ENCODE assay signal across 24 cellular contexts in the genomic region with DNA sequence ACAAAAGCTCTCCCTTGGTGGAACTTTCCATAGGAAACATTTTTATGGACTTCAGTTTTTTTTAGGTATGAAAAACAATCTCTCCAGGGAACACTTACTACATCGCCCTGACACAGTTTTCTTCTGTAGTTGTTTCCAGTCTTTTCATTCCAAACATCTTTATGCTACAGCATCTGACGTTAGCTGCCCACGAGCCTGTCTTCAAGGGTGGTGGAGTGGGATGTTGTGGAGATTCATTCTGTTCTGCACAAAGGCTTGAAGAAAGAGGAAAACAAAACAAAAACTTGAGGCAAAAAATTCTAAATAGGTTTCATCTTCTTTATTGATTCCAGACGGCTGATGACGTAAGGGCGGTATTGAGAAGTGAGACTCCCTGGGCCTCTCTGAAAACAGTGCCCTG.
"Had no signal": no experiment of that assay in that cellular context is flagged by ENCODE, and none has a peak within 500 bp of the region (broad histone marks: within the 10 kb centered on the region; RNA-seq: fewer than 3 reads in every experiment).

No MANE protein-coding gene starts in this region.

- H3K27me3 Mint-ChIP-seq: activated CD8-positive, alpha-beta T cell treated with anti-CD3 and anti-CD28 coated beads for 36 hours had no signal

- H3K4me3 Mint-ChIP-seq: activated CD4-positive, alpha-beta T cell treated with anti-CD3 and anti-CD28 coated beads, Interleukin-2, amount 10 ng/mL, durations not matched to agents 7 days and 5 days; activated CD8-positive, alpha-beta T cell treated with anti-CD3 and anti-CD28 coated beads for 36 hours; activated T-cell treated with anti-CD3 and anti-CD28 coated beads, Interleukin-2, amount 50 U/mL, for 4 hours; activated T-helper 17 cell treated with anti-CD3 and anti-CD28 coated beads, Interleukin-2, amount 50 U/mL, for 72 hours; central memory CD8-positive, alpha-beta T cell; dendritic cell treated with granulocyte-macrophage colony-stimulating factor and Interleukin-4, amounts not matched to agents 40 ng/mL and 50 ng/mL, for 4 days; mesothelial cell of epicardium; naive thymus-derived CD4-positive, alpha-beta T cell; T-helper 1 cell treated with Interleukin-12 subunit alpha and Interleukin-12 subunit beta and Interleukin-4 antibody, amounts not matched to agents 30 μg/mL and 1 μg/mL, for 36 hours had no signal

- DNase-seq: activated CD4-positive, alpha-beta T cell treated with anti-CD3 and anti-CD28 coated beads, Interleukin-2, amount 10 ng/mL, durations not matched to agents 7 days and 5 days; activated CD4-positive, CD25-positive, alpha-beta regulatory T cell treated with anti-CD3 and anti-CD28 coated beads, Interleukin-2, amount 50 U/mL, for 72 hours; activated CD8-positive, alpha-beta T cell treated with anti-CD3 and anti-CD28 coated beads for 36 hours; activated gamma-delta T cell treated with Interleukin-2 at 50 U/mL for 16 hours; activated naive CD4-positive, alpha-beta T cell treated with anti-CD3 and anti-CD28 coated beads, Interleukin-2, amount 50 U/mL, for 16 hours; activated T-cell treated with anti-CD3 and anti-CD28 coated beads, Interleukin-2, amount 50 U/mL, for 4 hours; effector CD8-positive, alpha-beta T cell; esophagus squamous epithelium; head of caudate nucleus; naive thymus-derived CD4-positive, alpha-beta T cell; nucleus accumbens; stimulated activated CD4-positive, alpha-beta T cell treated with anti-CD3 and anti-CD28 coated beads, Interleukin-15, amount 100 ng/mL, for 24 hours; stimulated activated CD4-positive, alpha-beta T cell treated with anti-CD3 and anti-CD28 coated beads, Interleukin-2, amount 100 ng/mL, for 24 hours; stimulated activated naive CD4-positive, alpha-beta T cell; T-helper 9 cell; testis; transverse colon had no signal

- H3K27me3 ChIP-seq: esophagus squamous epithelium, gastroesophageal sphincter, right atrium auricular region, testis, transverse colon had no signal

- H3K4me3 ChIP-seq: esophagus squamous epithelium, gastroesophageal sphincter, right atrium auricular region, testis, transverse colon had no signal

- H3K9me3 Mint-ChIP-seq: activated CD4-positive, alpha-beta T cell treated with anti-CD3 and anti-CD28 coated beads, Interleukin-2, amount 10 ng/mL, durations not matched to agents 7 days and 5 days; activated CD8-positive, alpha-beta T cell treated with anti-CD3 and anti-CD28 coated beads for 36 hours; activated T-cell treated with anti-CD3 and anti-CD28 coated beads, Interleukin-2, amount 50 U/mL, for 4 hours; activated T-helper 17 cell treated with anti-CD3 and anti-CD28 coated beads, Interleukin-2, amount 50 U/mL, for 72 hours; central memory CD8-positive, alpha-beta T cell; dendritic cell treated with granulocyte-macrophage colony-stimulating factor and Interleukin-4, amounts not matched to agents 40 ng/mL and 50 ng/mL, for 4 days; mesothelial cell of epicardium; naive thymus-derived CD4-positive, alpha-beta T cell; T-helper 1 cell treated with Interleukin-12 subunit alpha and Interleukin-12 subunit beta and Interleukin-4 antibody, amounts not matched to agents 30 μg/mL and 1 μg/mL, for 36 hours had no signal

- H3K36me3 Mint-ChIP-seq: mesothelial cell of epicardium; naive thymus-derived CD4-positive, alpha-beta T cell had no signal

- H3K4me1 Mint-ChIP-seq: activated CD4-positive, alpha-beta T cell treated with anti-CD3 and anti-CD28 coated beads, Interleukin-2, amount 10 ng/mL, durations not matched to agents 7 days and 5 days; activated T-helper 17 cell treated with anti-CD3 and anti-CD28 coated beads, Interleukin-2, amount 50 U/mL, for 72 hours; central memory CD8-positive, alpha-beta T cell; mesothelial cell of epicardium; naive thymus-derived CD4-positive, alpha-beta T cell had no signal

- H3K27ac Mint-ChIP-seq: activated CD4-positive, alpha-beta T cell treated with anti-CD3 and anti-CD28 coated beads, Interleukin-2, amount 10 ng/mL, durations not matched to agents 7 days and 5 days; activated CD8-positive, alpha-beta T cell treated with anti-CD3 and anti-CD28 coated beads for 36 hours; activated T-helper 17 cell treated with anti-CD3 and anti-CD28 coated beads, Interleukin-2, amount 50 U/mL, for 72 hours; dendritic cell treated with granulocyte-macrophage colony-stimulating factor and Interleukin-4, amounts not matched to agents 40 ng/mL and 50 ng/mL, for 4 days; mesothelial cell of epicardium; naive thymus-derived CD4-positive, alpha-beta T cell; T-helper 1 cell treated with Interleukin-12 subunit alpha and Interleukin-12 subunit beta and Interleukin-4 antibody, amounts not matched to agents 30 μg/mL and 1 μg/mL, for 36 hours had no signal

- H3K36me3 ChIP-seq: esophagus squamous epithelium, gastroesophageal sphincter, right atrium auricular region, transverse colon had no signal

- H3K4me1 ChIP-seq: esophagus squamous epithelium, gastroesophageal sphincter, right atrium auricular region, testis, transverse colon had no signal

- H3K9me3 ChIP-seq: esophagus squamous epithelium, gastroesophageal sphincter, right atrium auricular region, testis, transverse colon had no signal

- ATAC-seq: activated CD8-positive, alpha-beta T cell treated with anti-CD3 and anti-CD28 coated beads for 36 hours; activated T-cell treated with anti-CD3 and anti-CD28 coated beads, Interleukin-2, amount 50 U/mL, for 4 hours; activated T-helper 17 cell treated with anti-CD3 and anti-CD28 coated beads, Interleukin-2, amount 50 U/mL, for 72 hours; gastroesophageal sphincter; naive thymus-derived CD4-positive, alpha-beta T cell had no signal
